ENCODE assay signal across 9 cellular contexts in the genomic region with DNA sequence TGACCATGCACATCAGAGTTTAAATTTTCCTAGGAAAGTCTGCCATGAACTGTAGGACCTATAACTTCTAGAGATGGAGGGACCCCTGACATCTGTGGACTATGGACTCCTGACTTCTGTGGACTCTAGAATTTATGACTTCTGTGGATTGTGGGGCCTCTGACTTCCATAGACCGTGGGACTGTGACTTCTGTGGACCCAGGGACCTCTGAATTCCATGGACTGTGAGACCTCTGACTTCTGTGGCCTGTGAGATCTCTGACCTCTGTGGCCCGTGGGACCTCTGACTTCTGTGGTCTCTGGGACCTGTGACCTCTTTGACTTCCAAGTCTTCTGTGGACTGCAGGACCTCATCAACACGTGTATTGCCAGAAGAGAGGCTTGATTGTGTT. TPM values are rescaled to one million over a fixed set of nuclear protein-coding genes. Genes with fewer than 3 reads are reported as not detected.
DNase-seq lines count a peak whose midpoint lies in the region; ATAC-seq and TF ChIP-seq lines count a peak whose summit lies in the region.
"Had no signal": no experiment of that assay in that cellular context is flagged by ENCODE, and none has a peak within 500 bp of the region (broad histone marks: within the 10 kb centered on the region; RNA-seq: fewer than 3 reads in every experiment).

No MANE protein-coding gene starts in this region.

- H3F3A ChIP-seq in PC-9 (ENCODE audit: insufficient read depth, low read depth) = peaks cover 19% of the 10 kb centered on the region

- peaks cover 2% of the 10 kb centered on the region for H3K36me3 Mint-ChIP-seq in CD8-positive, alpha-beta T cell
- H3K36me3 Mint-ChIP-seq in osteocyte (ENCODE audit: unreplicated experiment) = no peaks in the 10 kb centered on the region

- peak overlapping the region; percentile 70; the same call in 1 of the 2 replicates for H3K4me2 ChIP-seq in PC-9

- no peak for TF ChIP-seq CTCF in CD8-positive, alpha-beta T cell (IDR thresholded peaks at IDR 0.05)
- no peak for TF ChIP-seq CTCF in PC-9 (conservative IDR thresholded peaks at IDR 0.05)
- no peak for TF ChIP-seq CTCF in breast epithelium (IDR thresholded peaks at IDR 0.05)
- no peak for TF ChIP-seq CTCF in osteocyte (IDR thresholded peaks at IDR 0.05)

- peak overlapping the region; percentile 94 for H3K27ac Mint-ChIP-seq in CD8-positive, alpha-beta T cell
- H3K27ac Mint-ChIP-seq in osteocyte (ENCODE audit: unreplicated experiment) = peak overlapping the region; percentile 50

- H3K4me3 ChIP-seq in CD8-positive, alpha-beta T cell (ENCODE audit: low read depth, low read length) = peak overlapping the region; percentile 36
- H3K4me3 ChIP-seq in PC-9 (no peak overlapping the region), breast epithelium (no peak overlapping the region)

- TF ChIP-seq POLR2A in breast epithelium (IDR thresholded peaks at IDR 0.05) = no peak

- H3K27me3 Mint-ChIP-seq in CD8-positive, alpha-beta T cell (ENCODE audit: low read depth) = no peaks in the 10 kb centered on the region
- H3K27me3 Mint-ChIP-seq in osteocyte (ENCODE audit: unreplicated experiment) = no peaks in the 10 kb centered on the region

- ATAC-seq in CD8-positive, alpha-beta T cell = no peak
- ATAC-seq in GM19035 (IDR thresholded peaks at IDR 0.05; ENCODE audit: unreplicated experiment) = no peak

- peaks cover 77% of the 10 kb centered on the region for H3K4me1 ChIP-seq in CD8-positive, alpha-beta T cell (ENCODE audit: insufficient read depth, low read length)
- peaks cover 31% of the 10 kb centered on the region for H3K4me1 ChIP-seq in PC-9 (replicated peaks; ENCODE audit: insufficient read depth)
- peaks cover 0 to 8% of the 10 kb centered on the region in 2 donors for H3K4me1 ChIP-seq in breast epithelium

- peaks cover 36% of the 10 kb centered on the region for H4K20me1 ChIP-seq in PC-9 (ENCODE audit: insufficient read depth)

- no peak overlapping the region for H2AFZ ChIP-seq in PC-9

- intact Hi-C loops in CD8-positive, alpha-beta T cell (cut with DNase I, micrococcal nuclease) = loop anchor here (1.0 to 5.0 kb wide), 4 partner anchors 16 to 431 kb away; no protein-coding TSS in a partner anchor
- intact Hi-C loops in PC-9 (cut with micrococcal nuclease; ENCODE audit: unreplicated experiment) = loop anchor here (5.0 to 10.0 kb wide), 5 partner anchors 181 to 1131 kb away; a partner anchor contains a TSS
- intact Hi-C loops in breast epithelium (cut with DNase I; ENCODE audit: low total_unique reads) = no loop called here

- H3K9me3 Mint-ChIP-seq in CD8-positive, alpha-beta T cell = no peaks in the 10 kb centered on the region
- no peaks in the 10 kb centered on the region for H3K9me3 Mint-ChIP-seq in osteocyte (ENCODE audit: unreplicated experiment)

- no peaks in the 10 kb centered on the region for H3K27me3 ChIP-seq in CD8-positive, alpha-beta T cell (ENCODE audit: insufficient read depth, low read length)
- H3K27me3 ChIP-seq in PC-9 (ENCODE audit: insufficient read depth, low read depth) (no peaks in the 10 kb centered on the region), breast epithelium (no peaks in the 10 kb centered on the region)

- peaks cover 78% of the 10 kb centered on the region for H3K4me1 Mint-ChIP-seq in CD8-positive, alpha-beta T cell (ENCODE audit: low read depth)
- H3K4me1 Mint-ChIP-seq in osteocyte (ENCODE audit: unreplicated experiment) = peaks cover 75% of the 10 kb centered on the region

- peak overlapping the region; percentile 43 for H3K27ac ChIP-seq in CD8-positive, alpha-beta T cell (ENCODE audit: low read depth, low read length)
- H3K27ac ChIP-seq in PC-9 (no peak overlapping the region), breast epithelium (peak overlapping the region; percentile 12 to 14)

- CTCF ChIA-PET in CD8-positive, alpha-beta T cell (lab: Charles Lee) = interaction anchor here (1.0 to 9.7 kb wide), 5 partner anchors 9 to 431 kb away, joined by 3 to 135 read pairs (median 7); no protein-coding TSS in a partner anchor
- CTCF ChIA-PET in PC-9 (lab: Charles Lee) = no interaction called here

- H3K79me2 ChIP-seq in PC-9 (ENCODE audit: low read depth) = peaks cover 74% of the 10 kb centered on the region

- H3K9me2 ChIP-seq in PC-9 (ENCODE audit: insufficient read depth) = no peaks in the 10 kb centered on the region

- H3K4me3 Mint-ChIP-seq in CD8-positive, alpha-beta T cell = peak overlapping the region; percentile 79
- no peak overlapping the region for H3K4me3 Mint-ChIP-seq in osteocyte (ENCODE audit: unreplicated experiment)

- no TSS peak for BruUV-seq in PC-9 (replicated peaks; lab: Mats Ljungman, UMichigan)

- H3K9me3 ChIP-seq in CD8-positive, alpha-beta T cell (ENCODE audit: low read length) = no peaks in the 10 kb centered on the region
- H3K9me3 ChIP-seq in PC-9 (ENCODE audit: insufficient read depth, low read depth) (no peaks in the 10 kb centered on the region), breast epithelium (no peaks in the 10 kb centered on the region)

- H3K36me3 ChIP-seq in CD8-positive, alpha-beta T cell (ENCODE audit: insufficient read depth, low read length) = no peaks in the 10 kb centered on the region
- H3K36me3 ChIP-seq in PC-9 (ENCODE audit: low read depth) = no peaks in the 10 kb centered on the region
- no peaks in the 10 kb centered on the region for H3K36me3 ChIP-seq in breast epithelium

- POLR2A ChIA-PET in CD8-positive, alpha-beta T cell (lab: Charles Lee) = interaction anchor here (0.5 to 1.6 kb wide), 4 partner anchors 11 to 1179 kb away, joined by 3 to 5 read pairs (median 4); no protein-coding TSS in a partner anchor
- POLR2A ChIA-PET in PC-9 (lab: Charles Lee; ENCODE audit: unreplicated experiment) = interaction anchor here (0.7 kb wide), 1 partner anchor 17 kb away, joined by 3 read pairs; no protein-coding TSS in a partner anchor

- DNase-seq in CD8-positive, alpha-beta T cell = no peak
- DNase-seq in PC-9 (no peak), breast epithelium (ENCODE audit: low spot score in 2 of 2) (no peak), osteocyte (ENCODE audit: extremely low spot score, unreplicated experiment) (no peak), DMS114 treated with DMSO at 0.1 percent for 48 hours (lab: John Stamatoyannopoulos, UW; ENCODE audit: unreplicated experiment) (no peak), Ammon's horn (ENCODE audit: low spot score) (no peak), ureter (ENCODE audit: low spot score) (no peak)
- DNase-seq: NCI-H1436 had no signal

RNA-seq across cellular contexts. Expression of a gene that starts 36.7 kb away (rescaled TPM):
- 10 to 100 TPM; 13.5 to 14.2 TPM for total RNA-seq in CD8-positive, alpha-beta T cell
- total RNA-seq in PC-9 (2021) = 28.3 and 34.7 TPM in 2 replicates
- total RNA-seq in breast epithelium = 10 to 100 TPM; 12.5 to 16.1 (median 14.8) TPM
- 22.2 and 23.8 TPM in 2 replicates for total RNA-seq in osteocyte
- total RNA-seq in ureter = 47.6 TPM

RNA-seq across cellular contexts. Expression of a gene that starts 39.2 kb away (rescaled TPM):
- total RNA-seq in CD8-positive, alpha-beta T cell = 10 to 100 TPM in 1 of 2 experiments, 1 to 10 TPM in 1; 10.0 to 10.4 TPM
- total RNA-seq in PC-9 (2021) (35.2 and 36.8 TPM in 2 replicates), breast epithelium (10 to 100 TPM; 19.7 to 22.8 (median 21.3) TPM), osteocyte (39.6 and 39.8 TPM in 2 replicates), ureter (36.1 TPM)
